1 cellular context compared by ENCODE assay signal in genomic region chr2:173264603-173265366, GRCh38.
A peak's percentile ranks its signal among the peaks of the same experiment; 100 is the strongest.
TF ChIP-seq lines count a peak whose summit lies in the region.

No MANE protein-coding gene starts in this region.

TF ChIP-seq in GM12878, 131 proteins besides CTCF, POLR2A, EP300 and RAD21 (continued from another document):
- TF ChIP-seq REST (IDR thresholded peaks at IDR 0.05; ENCODE audit: low read depth, low read length) (no peak), GABPA (IDR thresholded peaks at IDR 0.05; ENCODE audit: low read depth) (no peak), IKZF2 (IDR thresholded peaks at IDR 0.05) (no peak; a peak in 1 of 4 replicates), RBBP5 (conservative IDR thresholded peaks at IDR 0.05) (no peak), PKNOX1 (IDR thresholded peaks at IDR 0.05) (0 out of 2 replicates have a peak, but pooled peaks have one; percentile 8), BACH1 (IDR thresholded peaks at IDR 0.05; ENCODE audit: borderline replicate concordance) (no peak), MXI1 (IDR thresholded peaks at IDR 0.05; ENCODE audit: low read depth, low read length) (no peak), RUNX3 (IDR thresholded peaks at IDR 0.05; ENCODE audit: low read length) (peak; percentile 67), BHLHE40 (IDR thresholded peaks at IDR 0.05; ENCODE audit: borderline replicate concordance in 1 of 2, low read depth in 2 of 2, low read length in 1 of 2) (peak; percentile 33 to 34; a peak in 1 of 4 replicates), TCF7 (IDR thresholded peaks at IDR 0.05; ENCODE audit: borderline replicate concordance) (no peak), RAD51 (IDR thresholded peaks at IDR 0.05) (peak; percentile 50; the same call in 1 of the 2 replicates), IRF5 (IDR thresholded peaks at IDR 0.05; ENCODE audit: borderline replicate concordance) (no peak), BCLAF1 (IDR thresholded peaks at IDR 0.05) (no peak), ZNF687 (IDR thresholded peaks at IDR 0.05) (no peak), IKZF1 (conservative IDR thresholded peaks at IDR 0.05) (0 out of 2 replicates have a peak, but pooled peaks have one; percentile 32)
